ENCODE assay signal across 8 cellular contexts in genomic region chr2:124024491-124025348, GRCh38. TPM values are rescaled to one million over a fixed set of nuclear protein-coding genes. Genes with fewer than 3 reads are reported as not detected.
A peak's percentile ranks its signal among the peaks of the same experiment; 100 is the strongest.
DNase-seq lines count a peak whose midpoint lies in the region; ATAC-seq and TF ChIP-seq lines count a peak whose summit lies in the region.

TSS of gene CNTNAP5 (plus strand) at chr2:124025287. CDS start at chr2:124025651, 364 bp downstream.

- H3K4me1 Mint-ChIP-seq in activated T-cell treated with anti-CD3 and anti-CD28 coated beads, Interleukin-2, amount 50 U/mL, for 72 hours (ENCODE audit: low read depth), result no peaks in the 10 kb centered on the region
- H3K4me1 Mint-ChIP-seq in Calu3 (ENCODE audit: low read depth, unreplicated experiment), result no peaks in the 10 kb centered on the region

- H3K27ac Mint-ChIP-seq in activated T-cell treated with anti-CD3 and anti-CD28 coated beads, Interleukin-2, amount 50 U/mL, for 72 hours, result no peak within 1 kb of the TSS
- H3K27ac Mint-ChIP-seq in Calu3 (ENCODE audit: unreplicated experiment), result no peak within 1 kb of the TSS

- TF ChIP-seq CTCF in Calu3 (IDR thresholded peaks at IDR 0.05; ENCODE audit: unreplicated experiment), result no peak

- DNase-seq in DMS153 (lab: John Stamatoyannopoulos, UW), result peak; percentile 72
- peak; percentile 52 for DNase-seq in KG1 (lab: John Stamatoyannopoulos, UW)
- DNase-seq in activated T-cell treated with anti-CD3 and anti-CD28 coated beads, Interleukin-2, amount 50 U/mL, for 72 hours, result peak; percentile 6 to 14
- peak; percentile 24 to 40 for DNase-seq in hippocampal formation (lab: John Stamatoyannopoulos, UW)
- no peak for DNase-seq in skeletal muscle cell (ENCODE audit: low read depth)
- no peak for DNase-seq in Calu3

- peaks cover 27% of the 10 kb centered on the region for H3K27me3 Mint-ChIP-seq in activated T-cell treated with anti-CD3 and anti-CD28 coated beads, Interleukin-2, amount 50 U/mL, for 72 hours (ENCODE audit: low read depth)
- no peaks in the 10 kb centered on the region for H3K27me3 Mint-ChIP-seq in Calu3 (ENCODE audit: unreplicated experiment)

- BruUV-seq in Calu3 (replicated peaks; lab: Mats Ljungman, UMichigan), result no TSS peak

- H3K4me3 Mint-ChIP-seq in activated T-cell treated with anti-CD3 and anti-CD28 coated beads, Interleukin-2, amount 50 U/mL, for 72 hours, result no peak within 1 kb of the TSS
- H3K4me3 Mint-ChIP-seq in Calu3 (ENCODE audit: low read depth, unreplicated experiment), result no peak within 1 kb of the TSS

- intact Hi-C loops in Calu3 (cut with micrococcal nuclease; ENCODE audit: unreplicated experiment), result no loop called here

- peaks cover 0 to 3% of the 10 kb centered on the region in 2 donors for H3K9me3 Mint-ChIP-seq in activated T-cell treated with anti-CD3 and anti-CD28 coated beads, Interleukin-2, amount 50 U/mL, for 72 hours
- H3K9me3 Mint-ChIP-seq in Calu3 (ENCODE audit: low read depth, unreplicated experiment), result peaks cover 8% of the 10 kb centered on the region

- CTCF ChIA-PET in Calu3 (lab: Charles Lee), result no interaction called here

- H3K4me3 ChIP-seq in skeletal muscle cell (ENCODE audit: low read depth, low read length), result peak within 1 kb of the TSS; percentile 29

- ATAC-seq in activated T-cell treated with anti-CD3 and anti-CD28 coated beads, Interleukin-2, amount 50 U/mL, for 72 hours (replicated peaks in 1 of 2), result no peak
- ATAC-seq in HG03521 (IDR thresholded peaks at IDR 0.05; ENCODE audit: unreplicated experiment) (no peak), HG03280 (IDR thresholded peaks at IDR 0.05; ENCODE audit: unreplicated experiment) (no peak)

- H3K36me3 Mint-ChIP-seq in activated T-cell treated with anti-CD3 and anti-CD28 coated beads, Interleukin-2, amount 50 U/mL, for 72 hours (ENCODE audit: insufficient read depth in 2 of 2), result peaks cover 2 to 3% of the 10 kb centered on the region in 2 donors
- H3K36me3 Mint-ChIP-seq in Calu3 (ENCODE audit: insufficient read depth, unreplicated experiment), result no peaks in the 10 kb centered on the region

RNA-seq across cellular contexts. Expression of gene CNTNAP5, which starts in this region (rescaled TPM):
- total RNA-seq in activated T-cell treated with anti-CD3 and anti-CD28 coated beads, Interleukin-2, amount 50 U/mL, for 72 hours, result not detected
- total RNA-seq in Calu3 (2022), result not detected in 2 replicates

Comparison
In these comparisons a context has a peak if more than half of its experiments do, and no peak if none do; other contexts are left out.
1. Peak in DNase-seq in activated T-cell treated with anti-CD3 and anti-CD28 coated beads, Interleukin-2, amount 50 U/mL, for 72 hours; RNA of the gene not detected or under 1 TPM.
2. DNase-seq: peak in DMS153 (single experiment), KG1 (single experiment) and hippocampal formation (2 of 2); none in skeletal muscle cell (single experiment) and Calu3 (single experiment).